19 cellular contexts compared by ENCODE assay signal in genomic region chr3:196596355-196596754, GRCh38. TPM values are rescaled to one million over a fixed set of nuclear protein-coding genes. Genes with fewer than 3 reads are reported as not detected.
DNase-seq lines count a peak whose midpoint lies in the region; TF ChIP-seq lines count a peak whose summit lies in the region.
"Had no signal": no experiment of that assay in that cellular context is flagged by ENCODE, and none has a peak within 500 bp of the region (broad histone marks: within the 10 kb centered on the region; RNA-seq: fewer than 3 reads in every experiment).

No MANE protein-coding gene starts in this region.

- DNase-seq in 8988T: peak; percentile 44
- DNase-seq in GM13977 (ENCODE audit: low spot score): peak; percentile 30
- DNase-seq in fibroblast of villous mesenchyme (ENCODE audit: low read depth): no peak
- DNase-seq in HAP-1 (ENCODE audit: low spot score in 2 of 2): no peak
- no peak for DNase-seq in thyroid gland
- no peak for DNase-seq in H4 (ENCODE audit: low spot score)
- DNase-seq: activated CD4-positive, alpha-beta T cell treated with anti-CD3 and anti-CD28 coated beads, Interleukin-2, amount 10 ng/mL, durations not matched to agents 7 days and 5 days; dorsolateral prefrontal cortex; left ventricle myocardium inferior; mucosa of descending colon; NCI-H1694; NCI-H748 treated with DMSO at 0.1 percent for 48 hours; nephron progenitor cell; psoas muscle; T-helper 1 cell had no signal

- H3K9me3 ChIP-seq in OCI-LY3 (ENCODE audit: insufficient read depth, low read length) (no peaks in the 10 kb centered on the region), HAP-1 (no peaks in the 10 kb centered on the region), thyroid gland (no peaks in the 10 kb centered on the region)
- H3K9me3 ChIP-seq: ascending aorta, left ventricle myocardium inferior, mucosa of descending colon, psoas muscle, thoracic aorta had no signal

- in situ Hi-C loops in GM13977 (cut with MboI; ENCODE audit: low pct_unique_long_range_greater_than_20kb, low sequenced_read_pairs, unreplicated experiment) (no loop called here), HAP-1 (cut with MboI; ENCODE audit: low sequenced_read_pairs) (no loop called here)

- H3K4me1 ChIP-seq in OCI-LY3 (ENCODE audit: low read length) (no peaks in the 10 kb centered on the region), HAP-1 (peaks cover 4% of the 10 kb centered on the region), thyroid gland (no peaks in the 10 kb centered on the region)
- H3K4me1 ChIP-seq: ascending aorta, left ventricle myocardium inferior, psoas muscle had no signal

- H3K9ac ChIP-seq in OCI-LY3 (ENCODE audit: low read length): no peak overlapping the region

- TF ChIP-seq CTCF in GM13977 (IDR thresholded peaks at IDR 0.05; ENCODE audit: extremely low read depth, insufficient read depth, missing control alignments) (no peak), OCI-LY3 (IDR thresholded peaks at IDR 0.05; ENCODE audit: low read depth, low read length) (no peak), fibroblast of villous mesenchyme (IDR thresholded peaks at IDR 0.05; ENCODE audit: insufficient read depth, low read depth, low read length) (no peak), thyroid gland (IDR thresholded peaks at IDR 0.05) (no peak)

- no peaks in the 10 kb centered on the region for H3K79me2 ChIP-seq in OCI-LY3 (ENCODE audit: low read length)

- H4K20me1 ChIP-seq in OCI-LY3 (ENCODE audit: insufficient read depth, low read length): no peaks in the 10 kb centered on the region

- intact Hi-C loops in thyroid gland (cut with DNase I): no loop called here

- 32 to 37% methylated on average over 5 of the region's 5 CpGs for WGBS in thyroid gland, 2 donors

- peak overlapping the region; percentile 20 for H3K4me2 ChIP-seq in OCI-LY3 (ENCODE audit: low read length)
- H3K4me2 ChIP-seq: PC-9 had no signal

- H3K27me3 ChIP-seq in OCI-LY3 (ENCODE audit: low read depth, low read length) (no peaks in the 10 kb centered on the region; the same call in 1 of the 2 replicates), HAP-1 (ENCODE audit: low read depth) (0 out of 2 replicates have a peak, but pooled peaks cover 3% of the 10 kb centered on the region), thyroid gland (no peaks in the 10 kb centered on the region)
- H3K27me3 ChIP-seq: ascending aorta, dorsolateral prefrontal cortex had no signal

- no peak overlapping the region for H3K27ac ChIP-seq in OCI-LY3 (ENCODE audit: low read length)
- no peak overlapping the region for H3K27ac ChIP-seq in thyroid gland
- H3K27ac ChIP-seq: ascending aorta, dorsolateral prefrontal cortex, left ventricle myocardium inferior, PC-9, psoas muscle, thoracic aorta had no signal

- no peak for TF ChIP-seq POLR2A in thyroid gland (IDR thresholded peaks at IDR 0.05)

- H3K4me3 ChIP-seq in OCI-LY3 (ENCODE audit: low read length): no peak overlapping the region
- peak overlapping the region; percentile 15 for H3K4me3 ChIP-seq in fibroblast of villous mesenchyme (ENCODE audit: low read depth, low read length)
- no peak overlapping the region for H3K4me3 ChIP-seq in HAP-1
- H3K4me3 ChIP-seq in thyroid gland (replicated peaks in 1 of 3): no peak overlapping the region
- H3K4me3 ChIP-seq: ascending aorta, dorsolateral prefrontal cortex, left ventricle myocardium inferior, mucosa of descending colon, PC-9, psoas muscle, thoracic aorta had no signal

- H2AFZ ChIP-seq in OCI-LY3 (ENCODE audit: low read depth, low read length): peak overlapping the region; percentile 58; the same call in 1 of the 2 replicates
- H2AFZ ChIP-seq: PC-9 had no signal

- no peaks in the 10 kb centered on the region for H3K36me3 ChIP-seq in OCI-LY3 (replicated peaks; ENCODE audit: low read depth, low read length)
- no peaks in the 10 kb centered on the region for H3K36me3 ChIP-seq in HAP-1 (replicated peaks)
- no peaks in the 10 kb centered on the region for H3K36me3 ChIP-seq in thyroid gland
- H3K36me3 ChIP-seq: ascending aorta, left ventricle myocardium inferior, thoracic aorta had no signal

RNA-seq across cellular contexts. Expression of gene FBXO45, which starts 27.9 kb away (rescaled TPM):
- 9.3 and 12.5 TPM in 2 replicates for total RNA-seq in fibroblast of villous mesenchyme
- total RNA-seq in thyroid gland: 1 to 10 TPM; 4.0 to 8.9 (median 5.7) TPM
- 18.0 and 19.2 TPM in 2 replicates for total RNA-seq in H4 (2014; rRNA removed; shearing (Covaris generic))

RNA-seq across cellular contexts. Expression of gene WDR53, which starts 28.0 kb away (rescaled TPM):
- total RNA-seq in fibroblast of villous mesenchyme (5.5 and 6.9 TPM in 2 replicates), thyroid gland (10 to 100 TPM in 1 of 4 donors, 1 to 10 TPM in 3; 3.7 to 13.0 (median 4.4) TPM)
- total RNA-seq in H4 (2014; rRNA removed; shearing (Covaris generic)): 12.4 and 24.1 TPM in 2 replicates

RNA-seq across cellular contexts. Expression of gene NRROS, which starts 43.1 kb away (rescaled TPM):
- total RNA-seq in fibroblast of villous mesenchyme (under 0.01 and 0.32 TPM in 2 replicates), thyroid gland (1 to 10 TPM; 1.2 to 3.9 (median 1.7) TPM)
- total RNA-seq in H4 (2014; rRNA removed; shearing (Covaris generic)): 0.02 TPM in 1 of 2 replicates, not detected in the other

Comparison
In these comparisons a context has a peak if more than half of its experiments do, and no peak if none do; other contexts are left out.
1. DNase-seq: peak in 8988T (single experiment) and GM13977 (single experiment); none in fibroblast of villous mesenchyme (single experiment), HAP-1 (0 of 2), thyroid gland (0 of 2) and H4 (single experiment).